ENCODE assay signal across 8 cellular contexts in the genomic region with DNA sequence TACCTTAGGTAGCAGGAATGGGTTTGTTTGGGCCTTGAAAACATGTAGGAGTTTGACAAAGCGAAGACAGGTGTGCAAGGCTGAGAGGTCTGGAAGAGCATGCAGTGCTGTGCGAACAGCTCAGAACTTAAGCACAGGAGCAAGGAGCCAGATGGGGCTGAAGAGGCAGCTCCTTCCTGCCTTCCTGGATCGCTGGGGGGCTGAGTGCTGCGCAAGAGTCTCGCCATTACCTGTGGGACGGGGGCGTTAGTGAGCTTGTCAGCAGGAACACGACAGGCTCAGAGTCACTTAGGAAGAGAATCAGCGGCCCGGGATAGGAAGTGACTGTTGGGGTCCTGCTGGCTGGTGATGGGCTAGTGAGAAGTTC. TPM values are rescaled to one million over a fixed set of nuclear protein-coding genes. Genes with fewer than 3 reads are reported as not detected.
DNase-seq lines count a peak whose midpoint lies in the region; ATAC-seq and TF ChIP-seq lines count a peak whose summit lies in the region.

No MANE protein-coding gene starts in this region.

- H3K27me3 ChIP-seq in mononuclear cell (ENCODE audit: insufficient read depth, low read length) = no peaks in the 10 kb centered on the region

- no peak for TF ChIP-seq CTCF in NB4 (IDR thresholded peaks at IDR 0.05; ENCODE audit: low read depth, low read length)

- no peak for DNase-seq in NB4 (ENCODE audit: low read depth)
- no peak for DNase-seq in NCI-H774 (lab: John Stamatoyannopoulos, UW)
- no peak for DNase-seq in inferior parietal cortex (ENCODE audit: extremely low spot score)

- peaks cover 37% of the 10 kb centered on the region for H3K4me1 ChIP-seq in mononuclear cell (ENCODE audit: insufficient read depth, low read length)

- no peak for TF ChIP-seq POLR2A in NB4 (IDR thresholded peaks at IDR 0.05; ENCODE audit: extremely low read depth, insufficient read length)

- peak overlapping the region; percentile 55 for H3K27ac ChIP-seq in cingulate gyrus (ENCODE audit: low read depth, low read length)

- H3K9me3 ChIP-seq in mononuclear cell (ENCODE audit: low read depth, low read length) = no peaks in the 10 kb centered on the region

- H3K4me3 ChIP-seq in NB4 (ENCODE audit: low read depth, low read length) (peak overlapping the region; percentile 83), mononuclear cell (ENCODE audit: low read length) (peak overlapping the region; percentile 97)

- ATAC-seq in GM21423 (IDR thresholded peaks at IDR 0.05; ENCODE audit: unreplicated experiment) = peak; percentile 10
- no peak for ATAC-seq in HG03139 (IDR thresholded peaks at IDR 0.05; ENCODE audit: unreplicated experiment)
- ATAC-seq in GM21526 (IDR thresholded peaks at IDR 0.05; ENCODE audit: low FRiP score, unreplicated experiment) = no peak

RNA-seq across cellular contexts. Expression of gene MRM1, which starts 0.5 kb away (rescaled TPM):
- total RNA-seq in mononuclear cell = 1.5 TPM

RNA-seq across cellular contexts. Expression of gene DHRS11, which starts 9.2 kb away (rescaled TPM):
- 1.8 TPM for total RNA-seq in mononuclear cell

RNA-seq across cellular contexts. Expression of gene GGNBP2, which starts 56.2 kb away (rescaled TPM):
- total RNA-seq in mononuclear cell = 177 TPM
